ENCODE assay signal across 10 cellular contexts in the genomic region with DNA sequence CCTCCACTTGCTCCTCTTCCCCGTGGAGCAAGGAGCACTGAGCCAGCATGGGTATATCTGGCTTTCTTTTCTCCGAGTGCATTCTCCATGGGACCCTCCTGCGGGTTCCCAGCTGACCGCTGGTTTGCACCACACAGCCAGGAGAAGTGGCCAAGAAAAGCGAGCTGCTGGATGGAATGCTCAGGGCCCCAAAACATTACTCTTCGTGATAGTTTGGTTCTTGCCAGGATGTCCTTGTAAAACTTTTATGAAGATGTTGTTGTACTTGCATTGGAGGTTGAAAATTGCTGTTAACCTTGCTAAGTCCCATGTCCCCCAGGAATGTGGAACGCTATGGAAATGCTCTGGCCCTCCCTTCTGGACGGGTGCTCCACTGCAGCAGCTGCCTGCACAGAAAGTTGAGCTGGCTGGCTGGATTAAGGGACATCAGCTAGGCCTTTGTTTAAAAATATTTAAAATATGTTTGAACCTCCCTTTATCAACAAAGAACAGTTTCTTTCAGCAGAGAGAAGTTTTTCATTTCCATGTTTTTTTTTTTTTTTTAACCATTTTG.
A peak's percentile ranks its signal among the peaks of the same experiment; 100 is the strongest.
DNase-seq lines count a peak whose midpoint lies in the region; ATAC-seq and TF ChIP-seq lines count a peak whose summit lies in the region.
"Had no signal": no experiment of that assay in that cellular context is flagged by ENCODE, and none has a peak within 500 bp of the region (broad histone marks: within the 10 kb centered on the region; RNA-seq: fewer than 3 reads in every experiment).

No MANE protein-coding gene starts in this region.

- no peaks in the 10 kb centered on the region for H3K9me3 ChIP-seq in HEK293 (ENCODE audit: control insufficient read depth, insufficient read depth, low read depth, low read length)
- H3K9me3 ChIP-seq in skeletal muscle satellite cell (replicated peaks; ENCODE audit: low read length): peaks cover 1% of the 10 kb centered on the region

- CTCF ChIA-PET in HEK293 (lab: Yijun Ruan, JAX): interaction anchor here (0.7 to 3.3 kb wide), 6 partner anchors 9 to 908 kb away, joined by 3 to 12 read pairs (median 3); no protein-coding TSS in a partner anchor

- peak; percentile 63 for TF ChIP-seq CTCF in HEK293 (tag by site-specific recombination; IDR thresholded peaks at IDR 0.05)
- TF ChIP-seq CTCF in cardiac fibroblast (IDR thresholded peaks at IDR 0.05; ENCODE audit: low read depth, low read length): peak; percentile 14

- H3K4me3 ChIP-seq in HEK293 (ENCODE audit: low read depth, low read length) (no peak overlapping the region), cardiac fibroblast (replicated peaks in 1 of 2; ENCODE audit: low read depth in 2 of 2, low read length in 2 of 2) (no peak overlapping the region), skeletal muscle satellite cell (ENCODE audit: low read length) (no peak overlapping the region)

- peak overlapping the region; percentile 31 for H3K4me2 ChIP-seq in skeletal muscle satellite cell (ENCODE audit: low read length)

- H3K4me1 ChIP-seq in HEK293 (ENCODE audit: control insufficient read depth, insufficient read depth, low read length): peaks cover 18% of the 10 kb centered on the region
- peaks cover 27% of the 10 kb centered on the region for H3K4me1 ChIP-seq in skeletal muscle satellite cell (ENCODE audit: control insufficient read depth, insufficient read depth, low read length)

- H3K9ac ChIP-seq in skeletal muscle satellite cell (ENCODE audit: low read depth, low read length): no peak overlapping the region

- ATAC-seq in HG03432 (IDR thresholded peaks at IDR 0.05; ENCODE audit: unreplicated experiment) (no peak), HG02759 (IDR thresholded peaks at IDR 0.05; ENCODE audit: unreplicated experiment) (no peak)

- POLR2A ChIA-PET in HEK293 (lab: Yijun Ruan, JAX): interaction anchor here (0.6 to 0.7 kb wide), 2 partner anchors 67 to 251 kb away, joined by 4 to 6 read pairs; no protein-coding TSS in a partner anchor

- no peak overlapping the region for H3K27ac ChIP-seq in HEK293 (ENCODE audit: extremely low read depth, low read depth, low read length)

- peak; percentile 16 to 59 for DNase-seq in cardiac fibroblast (ENCODE audit: low read depth in 2 of 2)
- DNase-seq in iPS-NIHi7 (ENCODE audit: extremely low spot score): peak; percentile 49
- DNase-seq in UCSD-AML1 (lab: John Stamatoyannopoulos, UW; ENCODE audit: unreplicated experiment): no peak
- DNase-seq in NCI-H1105 treated with DMSO at 0.1 percent for 48 hours (lab: John Stamatoyannopoulos, UW): no peak
- DNase-seq: DMS79, Karpas-422 had no signal

- H3K36me3 ChIP-seq in HEK293 (ENCODE audit: control insufficient read depth in 2 of 2, insufficient read depth in 1 of 2, low read length in 2 of 2) (no peaks in the 10 kb centered on the region; a peak in 1 of 3 replicates), skeletal muscle satellite cell (ENCODE audit: insufficient read depth, low read length) (no peaks in the 10 kb centered on the region)

- H3K27me3 ChIP-seq in skeletal muscle satellite cell (ENCODE audit: control insufficient read depth, insufficient read depth, low read length): no peaks in the 10 kb centered on the region

TF ChIP-seq in HEK293, 187 proteins besides CTCF, POLR2A, EP300 and RAD21:
- no peak for TF ChIP-seq ZNF837 (tag by site-specific recombination; IDR thresholded peaks at IDR 0.05)
- TF ChIP-seq, protein P1, sequence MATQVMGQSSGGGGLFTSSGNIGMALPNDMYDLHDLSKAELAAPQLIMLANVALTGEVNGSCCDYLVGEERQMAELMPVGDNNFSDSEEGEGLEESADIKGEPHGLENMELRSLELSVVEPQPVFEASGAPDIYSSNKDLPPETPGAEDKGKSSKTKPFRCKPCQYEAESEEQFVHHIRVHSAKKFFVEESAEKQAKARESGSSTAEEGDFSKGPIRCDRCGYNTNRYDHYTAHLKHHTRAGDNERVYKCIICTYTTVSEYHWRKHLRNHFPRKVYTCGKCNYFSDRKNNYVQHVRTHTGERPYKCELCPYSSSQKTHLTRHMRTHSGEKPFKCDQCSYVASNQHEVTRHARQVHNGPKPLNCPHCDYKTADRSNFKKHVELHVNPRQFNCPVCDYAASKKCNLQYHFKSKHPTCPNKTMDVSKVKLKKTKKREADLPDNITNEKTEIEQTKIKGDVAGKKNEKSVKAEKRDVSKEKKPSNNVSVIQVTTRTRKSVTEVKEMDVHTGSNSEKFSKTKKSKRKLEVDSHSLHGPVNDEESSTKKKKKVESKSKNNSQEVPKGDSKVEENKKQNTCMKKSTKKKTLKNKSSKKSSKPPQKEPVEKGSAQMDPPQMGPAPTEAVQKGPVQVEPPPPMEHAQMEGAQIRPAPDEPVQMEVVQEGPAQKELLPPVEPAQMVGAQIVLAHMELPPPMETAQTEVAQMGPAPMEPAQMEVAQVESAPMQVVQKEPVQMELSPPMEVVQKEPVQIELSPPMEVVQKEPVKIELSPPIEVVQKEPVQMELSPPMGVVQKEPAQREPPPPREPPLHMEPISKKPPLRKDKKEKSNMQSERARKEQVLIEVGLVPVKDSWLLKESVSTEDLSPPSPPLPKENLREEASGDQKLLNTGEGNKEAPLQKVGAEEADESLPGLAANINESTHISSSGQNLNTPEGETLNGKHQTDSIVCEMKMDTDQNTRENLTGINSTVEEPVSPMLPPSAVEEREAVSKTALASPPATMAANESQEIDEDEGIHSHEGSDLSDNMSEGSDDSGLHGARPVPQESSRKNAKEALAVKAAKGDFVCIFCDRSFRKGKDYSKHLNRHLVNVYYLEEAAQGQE (tag by site-specific recombination; IDR thresholded peaks at IDR 0.05): no peak
- TF ChIP-seq ZNF341 (tag by site-specific recombination; IDR thresholded peaks at IDR 0.05; ENCODE audit: low read depth): no peak
- TF ChIP-seq ZFP37 (tag by site-specific recombination; IDR thresholded peaks at IDR 0.05): 0 out of 2 replicates have a peak, but pooled peaks have one; percentile 28
- TF ChIP-seq ZIC2 (tag by site-specific recombination; IDR thresholded peaks at IDR 0.05): peak; percentile 50; the same call in 1 of the 2 replicates
- TF ChIP-seq OVOL3 (tag by site-specific recombination; IDR thresholded peaks at IDR 0.05): no peak
- TF ChIP-seq SCRT2 (tag by site-specific recombination; IDR thresholded peaks at IDR 0.05): no peak
- TF ChIP-seq GLIS1 (tag by site-specific recombination; IDR thresholded peaks at IDR 0.05): peak; percentile 39
- no peak for TF ChIP-seq ZNF670 (tag by site-specific recombination; IDR thresholded peaks at IDR 0.05; ENCODE audit: low read depth)
- peak; percentile 39 for TF ChIP-seq ZNF654 (tag by site-specific recombination; IDR thresholded peaks at IDR 0.05; ENCODE audit: low read depth)
- no peak for TF ChIP-seq ZNF580 (tag by site-specific recombination; IDR thresholded peaks at IDR 0.05)
- TF ChIP-seq BCL11A (tag by site-specific recombination; IDR thresholded peaks at IDR 0.05; ENCODE audit: low read depth): 0 out of 2 replicates have a peak, but pooled peaks have one; percentile 38
- TF ChIP-seq, protein P2, sequence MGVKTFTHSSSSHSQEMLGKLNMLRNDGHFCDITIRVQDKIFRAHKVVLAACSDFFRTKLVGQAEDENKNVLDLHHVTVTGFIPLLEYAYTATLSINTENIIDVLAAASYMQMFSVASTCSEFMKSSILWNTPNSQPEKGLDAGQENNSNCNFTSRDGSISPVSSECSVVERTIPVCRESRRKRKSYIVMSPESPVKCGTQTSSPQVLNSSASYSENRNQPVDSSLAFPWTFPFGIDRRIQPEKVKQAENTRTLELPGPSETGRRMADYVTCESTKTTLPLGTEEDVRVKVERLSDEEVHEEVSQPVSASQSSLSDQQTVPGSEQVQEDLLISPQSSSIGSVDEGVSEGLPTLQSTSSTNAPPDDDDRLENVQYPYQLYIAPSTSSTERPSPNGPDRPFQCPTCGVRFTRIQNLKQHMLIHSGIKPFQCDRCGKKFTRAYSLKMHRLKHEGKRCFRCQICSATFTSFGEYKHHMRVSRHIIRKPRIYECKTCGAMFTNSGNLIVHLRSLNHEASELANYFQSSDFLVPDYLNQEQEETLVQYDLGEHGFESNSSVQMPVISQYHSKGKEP (tag by site-specific recombination; IDR thresholded peaks at IDR 0.05): peak; percentile 69; the same call in 1 of the 2 replicates
- no peak for TF ChIP-seq ZSCAN5A (tag by site-specific recombination; IDR thresholded peaks at IDR 0.05)
- TF ChIP-seq BCL11B (tag by site-specific recombination; IDR thresholded peaks at IDR 0.05; ENCODE audit: low read depth): no peak

Comparison
In these comparisons a context has a peak if more than half of its experiments do, and no peak if none do; other contexts are left out.
1. DNase-seq: peak in cardiac fibroblast (2 of 2) and iPS-NIHi7 (single experiment); none in UCSD-AML1 (single experiment) and NCI-H1105 treated with DMSO at 0.1 percent for 48 hours (single experiment).